In the genomic region with DNA sequence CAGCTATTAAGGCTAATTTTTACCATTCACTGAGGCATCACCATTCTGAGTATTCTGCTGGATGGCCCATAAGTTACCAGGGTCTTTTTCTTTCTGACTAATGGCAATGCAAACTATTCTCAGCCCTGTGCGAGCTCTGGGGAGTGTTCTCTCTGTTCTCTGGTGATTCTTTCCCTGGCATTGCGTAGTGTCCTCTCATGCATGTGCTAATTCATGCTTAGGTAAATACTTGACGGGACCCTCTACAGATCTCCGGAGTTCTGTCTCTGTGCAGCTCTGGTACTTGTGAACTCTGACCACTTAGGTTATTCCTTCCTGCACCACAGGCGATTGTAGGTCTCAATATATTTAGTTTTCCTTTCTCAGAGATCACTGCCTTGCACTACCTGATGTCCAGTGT, we compare ENCODE assay signal across 22 cellular contexts. TPM values are rescaled to one million over a fixed set of nuclear protein-coding genes. Genes with fewer than 3 reads are reported as not detected.
A peak's percentile ranks its signal among the peaks of the same experiment; 100 is the strongest.
DNase-seq lines count a peak whose midpoint lies in the region; ATAC-seq and TF ChIP-seq lines count a peak whose summit lies in the region.
"Had no signal": no experiment of that assay in that cellular context is flagged by ENCODE, and none has a peak within 500 bp of the region (broad histone marks: within the 10 kb centered on the region; RNA-seq: fewer than 3 reads in every experiment).

No MANE protein-coding gene starts in this region.

- H3K36me3 ChIP-seq in cardiac muscle cell: no peaks in the 10 kb centered on the region
- H3K36me3 ChIP-seq in left ventricle myocardium inferior: no peaks in the 10 kb centered on the region
- no peaks in the 10 kb centered on the region for H3K36me3 ChIP-seq in tibial artery
- H3K36me3 ChIP-seq: esophagus muscularis mucosa, gastroesophageal sphincter had no signal

- H3K4me3 ChIP-seq in cardiac muscle cell (no peak overlapping the region), left ventricle myocardium inferior (no peak overlapping the region), tibial artery (no peak overlapping the region)
- H3K4me3 ChIP-seq: esophagus muscularis mucosa, gastroesophageal sphincter had no signal

- H3K4me1 ChIP-seq in cardiac muscle cell (ENCODE audit: low read depth) (peaks cover 33% of the 10 kb centered on the region), left ventricle myocardium inferior (peaks cover 68% of the 10 kb centered on the region), tibial artery (peaks cover 0 to 22% (median 12%) of the 10 kb centered on the region in 4 donors)

- TF ChIP-seq CTCF in cardiac muscle cell (IDR thresholded peaks at IDR 0.05; ENCODE audit: low read depth, low read length) (no peak), left ventricle myocardium inferior (IDR thresholded peaks at IDR 0.05; ENCODE audit: borderline replicate concordance) (no peak), tibial artery (IDR thresholded peaks at IDR 0.05) (no peak)

- peak overlapping the region; percentile 72 for H3K27ac ChIP-seq in cardiac muscle cell
- no peak overlapping the region for H3K27ac ChIP-seq in left ventricle myocardium inferior (replicated peaks)
- H3K27ac ChIP-seq in tibial artery: no peak overlapping the region
- H3K27ac ChIP-seq: esophagus muscularis mucosa, gastroesophageal sphincter, KMS-11, VCaP had no signal

- no peak for ATAC-seq in GM21526 (IDR thresholded peaks at IDR 0.05; ENCODE audit: low FRiP score, unreplicated experiment)
- ATAC-seq: gastroesophageal sphincter, left cardiac atrium had no signal

- H3K9me3 ChIP-seq in cardiac muscle cell (ENCODE audit: low read depth) (no peaks in the 10 kb centered on the region), left ventricle myocardium inferior (replicated peaks) (no peaks in the 10 kb centered on the region), tibial artery (no peaks in the 10 kb centered on the region)
- H3K9me3 ChIP-seq: esophagus muscularis mucosa, gastroesophageal sphincter had no signal

- peak in 1 of 2 donors; percentile 37 for DNase-seq in cardiac muscle cell (ENCODE audit: low read depth in 1 of 2, low spot score in 1 of 2)
- DNase-seq in left ventricle myocardium inferior: no peak
- peak; percentile 35 for DNase-seq in NCI-H460 (ENCODE audit: extremely low read depth, low read depth)
- peak; percentile 37 for DNase-seq in left kidney (ENCODE audit: low read depth, low spot score)
- no peak for DNase-seq in SW 1271 (lab: John Stamatoyannopoulos, UW)
- no peak for DNase-seq in tibial artery
- no peak for DNase-seq in SKM-1 (lab: John Stamatoyannopoulos, UW; ENCODE audit: unreplicated experiment)
- DNase-seq: activated CD4-positive, alpha-beta T cell treated with anti-CD3 and anti-CD28 coated beads, Interleukin-2, amount 50 U/mL, for 48 hours; activated T-cell treated with anti-CD3 and anti-CD28 coated beads for 4 hours; amygdala; DMS 273 treated with DMSO at 0.1 percent for 48 hours; effector CD4-positive, alpha-beta T cell; HFFc6; left cardiac atrium; MV-4-11; NCI-H2107; substantia nigra had no signal

- intact Hi-C loops in left ventricle myocardium inferior (cut with micrococcal nuclease): no loop called here
- intact Hi-C loops in tibial artery (cut with DNase I; ENCODE audit: low total_unique reads): no loop called here

- no peaks in the 10 kb centered on the region for H3K27me3 ChIP-seq in cardiac muscle cell
- H3K27me3 ChIP-seq in left ventricle myocardium inferior (ENCODE audit: low read depth): no peaks in the 10 kb centered on the region
- no peaks in the 10 kb centered on the region for H3K27me3 ChIP-seq in tibial artery
- H3K27me3 ChIP-seq: esophagus muscularis mucosa, gastroesophageal sphincter had no signal

RNA-seq across cellular contexts. Expression of a gene that starts 34.8 kb away (rescaled TPM):
- total RNA-seq in cardiac muscle cell: 198 and 202 TPM in 2 replicates
- polyA plus RNA-seq in cardiac muscle cell: 26.8 and 33.5 TPM in 2 replicates
- 65.0 TPM for total RNA-seq in left ventricle myocardium inferior
- total RNA-seq in NCI-H460 (2014; rRNA removed; shearing (Covaris generic)): 77.1 and 87.2 TPM in 2 replicates
- 51.4 and 85.8 TPM in 2 replicates for polyA plus RNA-seq in NCI-H460 (2014; cell fraction: nucleus; rRNA removed)

Comparison
In these comparisons a context has a peak if more than half of its experiments do, and no peak if none do; other contexts are left out.
1. DNase-seq: peak in NCI-H460 (single experiment) and left kidney (single experiment); none in left ventricle myocardium inferior (single experiment), SW 1271 (0 of 2), tibial artery (0 of 2) and SKM-1 (single experiment).